ENCODE assay signal across 25 cellular contexts in genomic region chr17:19017804-19018599, GRCh38. TPM values are rescaled to one million over a fixed set of nuclear protein-coding genes. Genes with fewer than 3 reads are reported as not detected.
DNase-seq lines count a peak whose midpoint lies in the region; ATAC-seq and TF ChIP-seq lines count a peak whose summit lies in the region.
"Had no signal": no experiment of that assay in that cellular context is flagged by ENCODE, and none has a peak within 500 bp of the region (broad histone marks: within the 10 kb centered on the region; RNA-seq: fewer than 3 reads in every experiment).

No MANE protein-coding gene starts in this region.

- H3K4me3 ChIP-seq in RWPE2 (ENCODE audit: severe bottlenecking): no peak overlapping the region
- no peak overlapping the region for H3K4me3 ChIP-seq in spleen
- H3K4me3 ChIP-seq: gastrocnemius medialis, GM23338, tibial artery had no signal

- WGBS in spleen, 5 donors: 74 to 88% (median 78%) methylated on average over 11 to 16 of the region's 16 CpGs

- H3K4me1 ChIP-seq in RWPE2 (ENCODE audit: insufficient read depth, poor library complexity, severe bottlenecking): peaks cover 5% of the 10 kb centered on the region
- H3K4me1 ChIP-seq in spleen: no peaks in the 10 kb centered on the region
- H3K4me1 ChIP-seq: gastrocnemius medialis, tibial artery had no signal

- CTCF ChIA-PET in activated CD8-positive, alpha-beta T cell treated with anti-CD3 and anti-CD28 coated beads, Interleukin-2, amount 10 ng/mL, durations not matched to agents 7 days and 5 days (lab: Charles Lee): no interaction called here
- CTCF ChIA-PET in activated CD8-positive, alpha-beta T cell treated with anti-CD3 and anti-CD28 coated beads for 36 hours (lab: Charles Lee): interaction anchor here (1.5 kb wide), 1 partner anchor 57 kb away, joined by 6 read pairs; no protein-coding TSS in a partner anchor

- H3K4me3 Mint-ChIP-seq in activated CD8-positive, alpha-beta T cell treated with anti-CD3 and anti-CD28 coated beads, Interleukin-2, amount 10 ng/mL, durations not matched to agents 7 days and 5 days: no peak overlapping the region
- H3K4me3 Mint-ChIP-seq in activated CD8-positive, alpha-beta T cell treated with anti-CD3 and anti-CD28 coated beads for 36 hours: no peak overlapping the region
- H3K4me3 Mint-ChIP-seq: activated naive CD8-positive, alpha-beta T cell treated with anti-CD3 and anti-CD28 coated beads, Interleukin-2, amount 50 U/mL, for 24 hours; activated T-cell treated with anti-CD3 and anti-CD28 coated beads, Interleukin-2, amount 50 U/mL, for 24 hours; CD4-positive, alpha-beta memory T cell; GM23338; HFFc6 had no signal

- no peak for ATAC-seq in activated CD8-positive, alpha-beta T cell treated with anti-CD3 and anti-CD28 coated beads, Interleukin-2, amount 10 ng/mL, durations not matched to agents 7 days and 5 days
- ATAC-seq in activated CD8-positive, alpha-beta T cell treated with anti-CD3 and anti-CD28 coated beads for 36 hours: no peak
- ATAC-seq in RWPE2 (ENCODE audit: low read depth) (no peak), left colon (peak; percentile 86), HG02642 (IDR thresholded peaks at IDR 0.05; ENCODE audit: poor library complexity, unreplicated experiment) (no peak)
- ATAC-seq: activated naive CD8-positive, alpha-beta T cell treated with anti-CD3 and anti-CD28 coated beads, Interleukin-2, amount 50 U/mL, for 24 hours; gastrocnemius medialis; GM23338 had no signal

- H3K27ac ChIP-seq in RWPE2 (ENCODE audit: poor library complexity, severe bottlenecking): no peak overlapping the region
- H3K27ac ChIP-seq in spleen: no peak overlapping the region
- H3K27ac ChIP-seq: gastrocnemius medialis, neutrophil, tibial artery had no signal

- no peaks in the 10 kb centered on the region for H3K27me3 Mint-ChIP-seq in activated CD8-positive, alpha-beta T cell treated with anti-CD3 and anti-CD28 coated beads, Interleukin-2, amount 10 ng/mL, durations not matched to agents 7 days and 5 days (ENCODE audit: low read depth)
- no peaks in the 10 kb centered on the region for H3K27me3 Mint-ChIP-seq in activated CD8-positive, alpha-beta T cell treated with anti-CD3 and anti-CD28 coated beads for 36 hours
- H3K27me3 Mint-ChIP-seq: activated naive CD8-positive, alpha-beta T cell treated with anti-CD3 and anti-CD28 coated beads, Interleukin-2, amount 50 U/mL, for 24 hours; activated T-cell treated with anti-CD3 and anti-CD28 coated beads, Interleukin-2, amount 50 U/mL, for 24 hours had no signal

- intact Hi-C loops in activated CD8-positive, alpha-beta T cell treated with anti-CD3 and anti-CD28 coated beads for 36 hours (cut with micrococcal nuclease): no loop called here
- intact Hi-C loops in left colon (cut with DNase I, micrococcal nuclease): no loop called here
- intact Hi-C loops in spleen (cut with DNase I; ENCODE audit: low total_unique reads): loop anchor here (10.0 kb wide), 1 partner anchor 73 kb away; no protein-coding TSS in a partner anchor

- H3K27me3 ChIP-seq in RWPE2 (ENCODE audit: insufficient read depth, poor library complexity, severe bottlenecking) (no peaks in the 10 kb centered on the region), spleen (replicated peaks in 1 of 7) (peaks cover 0 to 16% (median 0%) of the 10 kb centered on the region in 7 donors)
- H3K27me3 ChIP-seq: gastrocnemius medialis, neutrophil had no signal

- H3K4me1 Mint-ChIP-seq in activated CD8-positive, alpha-beta T cell treated with anti-CD3 and anti-CD28 coated beads, Interleukin-2, amount 10 ng/mL, durations not matched to agents 7 days and 5 days (ENCODE audit: low read depth): no peaks in the 10 kb centered on the region
- peaks cover 5% of the 10 kb centered on the region for H3K4me1 Mint-ChIP-seq in activated CD8-positive, alpha-beta T cell treated with anti-CD3 and anti-CD28 coated beads for 36 hours (ENCODE audit: low read depth)

- H3K27ac Mint-ChIP-seq in activated CD8-positive, alpha-beta T cell treated with anti-CD3 and anti-CD28 coated beads, Interleukin-2, amount 10 ng/mL, durations not matched to agents 7 days and 5 days: peak overlapping the region; percentile 46
- H3K27ac Mint-ChIP-seq in activated CD8-positive, alpha-beta T cell treated with anti-CD3 and anti-CD28 coated beads for 36 hours: no peak overlapping the region
- H3K27ac Mint-ChIP-seq: activated naive CD8-positive, alpha-beta T cell treated with anti-CD3 and anti-CD28 coated beads, Interleukin-2, amount 50 U/mL, for 24 hours; GM23338; HFFc6 had no signal

- no peak for TF ChIP-seq CTCF in activated CD8-positive, alpha-beta T cell treated with anti-CD3 and anti-CD28 coated beads for 36 hours (IDR thresholded peaks at IDR 0.05)
- TF ChIP-seq CTCF in RWPE2 (IDR thresholded peaks at IDR 0.05; ENCODE audit: poor library complexity, severe bottlenecking): no peak
- no peak for TF ChIP-seq CTCF in spleen (IDR thresholded peaks at IDR 0.05 in 8 of 11, conservative IDR thresholded peaks at IDR 0.05 in 3 of 11)

- H3K36me3 ChIP-seq in RWPE2 (ENCODE audit: low read depth) (no peaks in the 10 kb centered on the region), spleen (peaks cover 0 to 29% (median 16%) of the 10 kb centered on the region in 6 donors)
- H3K36me3 ChIP-seq: gastrocnemius medialis, neutrophil, tibial artery had no signal

- POLR2A ChIA-PET in activated CD8-positive, alpha-beta T cell treated with anti-CD3 and anti-CD28 coated beads, Interleukin-2, amount 10 ng/mL, durations not matched to agents 7 days and 5 days (lab: Charles Lee): no interaction called here
- POLR2A ChIA-PET in activated CD8-positive, alpha-beta T cell treated with anti-CD3 and anti-CD28 coated beads for 36 hours (lab: Charles Lee): interaction anchor here (1.4 to 1.6 kb wide), 2 partner anchors 13 to 18 kb away, joined by 3 to 7 read pairs; partner anchors contain the start of gene FAM83G

- no peak for TF ChIP-seq POLR2A in spleen (IDR thresholded peaks at IDR 0.05)

- H3K36me3 Mint-ChIP-seq in activated CD8-positive, alpha-beta T cell treated with anti-CD3 and anti-CD28 coated beads, Interleukin-2, amount 10 ng/mL, durations not matched to agents 7 days and 5 days (ENCODE audit: low read depth): peaks cover 18% of the 10 kb centered on the region
- peaks cover 5% of the 10 kb centered on the region for H3K36me3 Mint-ChIP-seq in activated CD8-positive, alpha-beta T cell treated with anti-CD3 and anti-CD28 coated beads for 36 hours (ENCODE audit: low read depth)

- no peaks in the 10 kb centered on the region for H3K9me3 Mint-ChIP-seq in activated CD8-positive, alpha-beta T cell treated with anti-CD3 and anti-CD28 coated beads, Interleukin-2, amount 10 ng/mL, durations not matched to agents 7 days and 5 days (ENCODE audit: insufficient read depth)
- H3K9me3 Mint-ChIP-seq in activated CD8-positive, alpha-beta T cell treated with anti-CD3 and anti-CD28 coated beads for 36 hours: no peaks in the 10 kb centered on the region
- H3K9me3 Mint-ChIP-seq: activated naive CD8-positive, alpha-beta T cell treated with anti-CD3 and anti-CD28 coated beads, Interleukin-2, amount 50 U/mL, for 24 hours; activated T-cell treated with anti-CD3 and anti-CD28 coated beads, Interleukin-2, amount 50 U/mL, for 24 hours; CD4-positive, alpha-beta memory T cell; GM23338; HFFc6 had no signal

- no peak for DNase-seq in activated CD8-positive, alpha-beta T cell treated with anti-CD3 and anti-CD28 coated beads, Interleukin-2, amount 10 ng/mL, durations not matched to agents 7 days and 5 days
- DNase-seq in activated CD8-positive, alpha-beta T cell treated with anti-CD3 and anti-CD28 coated beads for 36 hours: no peak
- DNase-seq in RWPE2 (ENCODE audit: low spot score) (peak; percentile 55), left colon (peak in 1 of 2 donors; percentile 56), spleen (peak; percentile 63), kidney glomerular epithelial cell (lab: John Stamatoyannopoulos, UW) (no peak)
- no peak for DNase-seq in stimulated activated CD8-positive, alpha-beta memory T cell treated with anti-CD3 and anti-CD28 coated beads, Interleukin-4, amount 100 ng/mL, for 48 hours
- DNase-seq: activated gamma-delta T cell; activated naive CD8-positive, alpha-beta T cell treated with anti-CD3 and anti-CD28 coated beads, Interleukin-2, amount 50 U/mL, for 24 hours; activated T-cell treated with anti-CD3 and anti-CD28 coated beads, Interleukin-2, amount 50 U/mL, for 24 hours; DMS 273 treated with DMSO at 0.1 percent for 48 hours; EL; gastrocnemius medialis; HFFc6; NCI-H446; NCI-H82; RPMI8226; SK-N-SH; T-helper 2 cell; tibial artery had no signal

- H3K9me3 ChIP-seq in RWPE2 (ENCODE audit: severe bottlenecking) (no peaks in the 10 kb centered on the region), spleen (no peaks in the 10 kb centered on the region)
- H3K9me3 ChIP-seq: gastrocnemius medialis, neutrophil, SK-N-SH, tibial artery had no signal

RNA-seq across cellular contexts. Expression of gene FAM83G, which starts 13.4 kb away (rescaled TPM):
- 1 to 10 TPM; 4.0 to 4.5 TPM for total RNA-seq in activated CD8-positive, alpha-beta T cell treated with anti-CD3 and anti-CD28 coated beads, Interleukin-2, amount 10 ng/mL, durations not matched to agents 7 days and 5 days
- 10 to 100 TPM; 11.9 to 12.1 TPM for total RNA-seq in activated CD8-positive, alpha-beta T cell treated with anti-CD3 and anti-CD28 coated beads for 36 hours
- total RNA-seq in left colon (10 to 100 TPM; 29.7 to 34.7 TPM), spleen (1 to 10 TPM; 2.6 to 5.4 (median 4.8) TPM)
- polyA plus RNA-seq in spleen: 1 to 10 TPM; 1.3 to 3.9 (median 1.9) TPM

RNA-seq across cellular contexts. Expression of gene GRAP, which starts 28.8 kb away (rescaled TPM):
- 10 to 100 TPM; 25.9 to 26.3 TPM for total RNA-seq in activated CD8-positive, alpha-beta T cell treated with anti-CD3 and anti-CD28 coated beads, Interleukin-2, amount 10 ng/mL, durations not matched to agents 7 days and 5 days
- total RNA-seq in activated CD8-positive, alpha-beta T cell treated with anti-CD3 and anti-CD28 coated beads for 36 hours: 10 to 100 TPM; 11.9 to 12.2 TPM
- total RNA-seq in left colon: 1 to 10 TPM in 1 of 2 donors, under 1 TPM in 1; 0.79 to 1.5 TPM
- 10 to 100 TPM; 36.2 to 67.2 (median 43.8) TPM for total RNA-seq in spleen
- polyA plus RNA-seq in spleen: 100 to 1,000 TPM in 2 of 3 donors, 10 to 100 TPM in 1; 77.0 to 114 (median 106) TPM
- total RNA-seq: A172 had no signal
- polyA plus RNA-seq: GM23338 had no signal

Comparison
In these comparisons a context has a peak if more than half of its experiments do, and no peak if none do; other contexts are left out.
1. DNase-seq: peak in RWPE2 (single experiment) and spleen (single experiment); none in activated CD8-positive, alpha-beta T cell treated with anti-CD3 and anti-CD28 coated beads, Interleukin-2, amount 10 ng/mL, durations not matched to agents 7 days and 5 days (single experiment), activated CD8-positive, alpha-beta T cell treated with anti-CD3 and anti-CD28 coated beads for 36 hours (single experiment), kidney glomerular epithelial cell (single experiment) and stimulated activated CD8-positive, alpha-beta memory T cell treated with anti-CD3 and anti-CD28 coated beads, Interleukin-4, amount 100 ng/mL, for 48 hours (single experiment).
2. RNA of gene GRAP, which starts 28.8 kb away (total RNA-seq): 36.2 to 67.2 TPM in spleen, 25.9 to 26.3 TPM in activated CD8-positive, alpha-beta T cell treated with anti-CD3 and anti-CD28 coated beads, Interleukin-2, amount 10 ng/mL, durations not matched to agents 7 days and 5 days and 11.9 to 12.2 TPM in activated CD8-positive, alpha-beta T cell treated with anti-CD3 and anti-CD28 coated beads for 36 hours; 0.79 to 1.5 TPM in left colon; every median in the first group is over 4 times any median in the second.